In the genomic region with DNA sequence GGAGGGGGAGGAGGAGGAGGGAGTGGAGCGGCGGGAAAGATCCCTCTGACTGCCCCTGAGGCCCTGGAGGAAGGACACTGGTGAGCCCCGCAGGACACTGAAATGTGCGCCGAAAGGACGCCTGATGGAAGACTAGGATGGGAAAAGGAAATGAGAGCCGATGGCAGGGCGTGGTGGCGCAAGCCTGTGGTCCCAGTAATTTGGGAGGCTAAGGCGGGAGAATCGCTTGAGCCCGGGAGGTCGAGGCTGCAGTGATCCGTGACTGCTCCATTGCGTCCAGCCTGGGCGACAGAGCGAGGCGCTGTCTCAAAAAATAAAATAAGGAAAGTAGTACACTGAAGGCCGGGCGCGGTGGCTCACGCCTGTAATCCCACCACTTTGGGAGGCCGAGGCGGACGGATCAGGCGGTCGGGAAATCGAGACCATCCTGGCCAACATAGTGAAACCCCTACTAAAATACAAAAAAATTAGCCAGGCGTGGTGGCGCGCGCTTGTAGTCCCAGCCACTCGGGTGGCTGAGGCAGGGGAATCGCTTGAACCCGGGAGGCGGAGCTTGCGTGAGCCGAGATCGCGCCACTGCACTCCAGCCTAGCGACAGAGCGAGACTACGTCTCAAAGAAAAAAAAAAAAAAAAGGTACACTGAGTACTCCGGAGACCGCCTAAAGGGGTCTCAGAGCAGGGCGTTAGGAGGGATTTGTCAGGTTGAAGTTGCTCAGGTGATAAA, we compare ENCODE assay signal across 2 cellular contexts.
TF ChIP-seq lines count a peak whose summit lies in the region.

No MANE protein-coding gene starts in this region.

TF ChIP-seq in K562, 482 proteins besides CTCF, POLR2A, EP300 and RAD21 (continued from another document and continues in another):
- TF ChIP-seq, protein P1, sequence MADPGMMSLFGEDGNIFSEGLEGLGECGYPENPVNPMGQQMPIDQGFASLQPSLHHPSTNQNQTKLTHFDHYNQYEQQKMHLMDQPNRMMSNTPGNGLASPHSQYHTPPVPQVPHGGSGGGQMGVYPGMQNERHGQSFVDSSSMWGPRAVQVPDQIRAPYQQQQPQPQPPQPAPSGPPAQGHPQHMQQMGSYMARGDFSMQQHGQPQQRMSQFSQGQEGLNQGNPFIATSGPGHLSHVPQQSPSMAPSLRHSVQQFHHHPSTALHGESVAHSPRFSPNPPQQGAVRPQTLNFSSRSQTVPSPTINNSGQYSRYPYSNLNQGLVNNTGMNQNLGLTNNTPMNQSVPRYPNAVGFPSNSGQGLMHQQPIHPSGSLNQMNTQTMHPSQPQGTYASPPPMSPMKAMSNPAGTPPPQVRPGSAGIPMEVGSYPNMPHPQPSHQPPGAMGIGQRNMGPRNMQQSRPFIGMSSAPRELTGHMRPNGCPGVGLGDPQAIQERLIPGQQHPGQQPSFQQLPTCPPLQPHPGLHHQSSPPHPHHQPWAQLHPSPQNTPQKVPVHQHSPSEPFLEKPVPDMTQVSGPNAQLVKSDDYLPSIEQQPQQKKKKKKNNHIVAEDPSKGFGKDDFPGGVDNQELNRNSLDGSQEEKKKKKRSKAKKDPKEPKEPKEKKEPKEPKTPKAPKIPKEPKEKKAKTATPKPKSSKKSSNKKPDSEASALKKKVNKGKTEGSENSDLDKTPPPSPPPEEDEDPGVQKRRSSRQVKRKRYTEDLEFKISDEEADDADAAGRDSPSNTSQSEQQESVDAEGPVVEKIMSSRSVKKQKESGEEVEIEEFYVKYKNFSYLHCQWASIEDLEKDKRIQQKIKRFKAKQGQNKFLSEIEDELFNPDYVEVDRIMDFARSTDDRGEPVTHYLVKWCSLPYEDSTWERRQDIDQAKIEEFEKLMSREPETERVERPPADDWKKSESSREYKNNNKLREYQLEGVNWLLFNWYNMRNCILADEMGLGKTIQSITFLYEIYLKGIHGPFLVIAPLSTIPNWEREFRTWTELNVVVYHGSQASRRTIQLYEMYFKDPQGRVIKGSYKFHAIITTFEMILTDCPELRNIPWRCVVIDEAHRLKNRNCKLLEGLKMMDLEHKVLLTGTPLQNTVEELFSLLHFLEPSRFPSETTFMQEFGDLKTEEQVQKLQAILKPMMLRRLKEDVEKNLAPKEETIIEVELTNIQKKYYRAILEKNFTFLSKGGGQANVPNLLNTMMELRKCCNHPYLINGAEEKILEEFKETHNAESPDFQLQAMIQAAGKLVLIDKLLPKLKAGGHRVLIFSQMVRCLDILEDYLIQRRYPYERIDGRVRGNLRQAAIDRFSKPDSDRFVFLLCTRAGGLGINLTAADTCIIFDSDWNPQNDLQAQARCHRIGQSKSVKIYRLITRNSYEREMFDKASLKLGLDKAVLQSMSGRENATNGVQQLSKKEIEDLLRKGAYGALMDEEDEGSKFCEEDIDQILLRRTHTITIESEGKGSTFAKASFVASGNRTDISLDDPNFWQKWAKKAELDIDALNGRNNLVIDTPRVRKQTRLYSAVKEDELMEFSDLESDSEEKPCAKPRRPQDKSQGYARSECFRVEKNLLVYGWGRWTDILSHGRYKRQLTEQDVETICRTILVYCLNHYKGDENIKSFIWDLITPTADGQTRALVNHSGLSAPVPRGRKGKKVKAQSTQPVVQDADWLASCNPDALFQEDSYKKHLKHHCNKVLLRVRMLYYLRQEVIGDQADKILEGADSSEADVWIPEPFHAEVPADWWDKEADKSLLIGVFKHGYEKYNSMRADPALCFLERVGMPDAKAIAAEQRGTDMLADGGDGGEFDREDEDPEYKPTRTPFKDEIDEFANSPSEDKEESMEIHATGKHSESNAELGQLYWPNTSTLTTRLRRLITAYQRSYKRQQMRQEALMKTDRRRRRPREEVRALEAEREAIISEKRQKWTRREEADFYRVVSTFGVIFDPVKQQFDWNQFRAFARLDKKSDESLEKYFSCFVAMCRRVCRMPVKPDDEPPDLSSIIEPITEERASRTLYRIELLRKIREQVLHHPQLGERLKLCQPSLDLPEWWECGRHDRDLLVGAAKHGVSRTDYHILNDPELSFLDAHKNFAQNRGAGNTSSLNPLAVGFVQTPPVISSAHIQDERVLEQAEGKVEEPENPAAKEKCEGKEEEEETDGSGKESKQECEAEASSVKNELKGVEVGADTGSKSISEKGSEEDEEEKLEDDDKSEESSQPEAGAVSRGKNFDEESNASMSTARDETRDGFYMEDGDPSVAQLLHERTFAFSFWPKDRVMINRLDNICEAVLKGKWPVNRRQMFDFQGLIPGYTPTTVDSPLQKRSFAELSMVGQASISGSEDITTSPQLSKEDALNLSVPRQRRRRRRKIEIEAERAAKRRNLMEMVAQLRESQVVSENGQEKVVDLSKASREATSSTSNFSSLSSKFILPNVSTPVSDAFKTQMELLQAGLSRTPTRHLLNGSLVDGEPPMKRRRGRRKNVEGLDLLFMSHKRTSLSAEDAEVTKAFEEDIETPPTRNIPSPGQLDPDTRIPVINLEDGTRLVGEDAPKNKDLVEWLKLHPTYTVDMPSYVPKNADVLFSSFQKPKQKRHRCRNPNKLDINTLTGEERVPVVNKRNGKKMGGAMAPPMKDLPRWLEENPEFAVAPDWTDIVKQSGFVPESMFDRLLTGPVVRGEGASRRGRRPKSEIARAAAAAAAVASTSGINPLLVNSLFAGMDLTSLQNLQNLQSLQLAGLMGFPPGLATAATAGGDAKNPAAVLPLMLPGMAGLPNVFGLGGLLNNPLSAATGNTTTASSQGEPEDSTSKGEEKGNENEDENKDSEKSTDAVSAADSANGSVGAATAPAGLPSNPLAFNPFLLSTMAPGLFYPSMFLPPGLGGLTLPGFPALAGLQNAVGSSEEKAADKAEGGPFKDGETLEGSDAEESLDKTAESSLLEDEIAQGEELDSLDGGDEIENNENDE (IDR thresholded peaks at IDR 0.05; ENCODE audit: low read depth, low read length) = no peak
- TF ChIP-seq, protein P2, sequence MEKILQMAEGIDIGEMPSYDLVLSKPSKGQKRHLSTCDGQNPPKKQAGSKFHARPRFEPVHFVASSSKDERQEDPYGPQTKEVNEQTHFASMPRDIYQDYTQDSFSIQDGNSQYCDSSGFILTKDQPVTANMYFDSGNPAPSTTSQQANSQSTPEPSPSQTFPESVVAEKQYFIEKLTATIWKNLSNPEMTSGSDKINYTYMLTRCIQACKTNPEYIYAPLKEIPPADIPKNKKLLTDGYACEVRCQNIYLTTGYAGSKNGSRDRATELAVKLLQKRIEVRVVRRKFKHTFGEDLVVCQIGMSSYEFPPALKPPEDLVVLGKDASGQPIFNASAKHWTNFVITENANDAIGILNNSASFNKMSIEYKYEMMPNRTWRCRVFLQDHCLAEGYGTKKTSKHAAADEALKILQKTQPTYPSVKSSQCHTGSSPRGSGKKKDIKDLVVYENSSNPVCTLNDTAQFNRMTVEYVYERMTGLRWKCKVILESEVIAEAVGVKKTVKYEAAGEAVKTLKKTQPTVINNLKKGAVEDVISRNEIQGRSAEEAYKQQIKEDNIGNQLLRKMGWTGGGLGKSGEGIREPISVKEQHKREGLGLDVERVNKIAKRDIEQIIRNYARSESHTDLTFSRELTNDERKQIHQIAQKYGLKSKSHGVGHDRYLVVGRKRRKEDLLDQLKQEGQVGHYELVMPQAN (IDR thresholded peaks at IDR 0.05; ENCODE audit: borderline replicate concordance) = no peak
- TF ChIP-seq, protein P3, sequence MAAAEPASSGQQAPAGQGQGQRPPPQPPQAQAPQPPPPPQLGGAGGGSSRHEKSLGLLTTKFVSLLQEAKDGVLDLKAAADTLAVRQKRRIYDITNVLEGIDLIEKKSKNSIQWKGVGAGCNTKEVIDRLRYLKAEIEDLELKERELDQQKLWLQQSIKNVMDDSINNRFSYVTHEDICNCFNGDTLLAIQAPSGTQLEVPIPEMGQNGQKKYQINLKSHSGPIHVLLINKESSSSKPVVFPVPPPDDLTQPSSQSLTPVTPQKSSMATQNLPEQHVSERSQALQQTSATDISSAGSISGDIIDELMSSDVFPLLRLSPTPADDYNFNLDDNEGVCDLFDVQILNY (CRISPR knock-in tag; IDR thresholded peaks at IDR 0.05) = no peak

TF ChIP-seq in HepG2, 621 proteins besides CTCF, POLR2A, EP300 and RAD21 (continued from another document):
- TF ChIP-seq ZNF598 (CRISPR knock-in tag; IDR thresholded peaks at IDR 0.05; ENCODE audit: borderline replicate concordance) (no peak), GTF2F1 (IDR thresholded peaks at IDR 0.05; ENCODE audit: low read length) (no peak), JARID2 (CRISPR knock-in tag; IDR thresholded peaks at IDR 0.05; ENCODE audit: insufficient replicate concordance) (no peak), ZNF709 (CRISPR knock-in tag; IDR thresholded peaks at IDR 0.05) (0 out of 2 replicates have a peak, but pooled peaks have one; percentile 8), ETV6 (CRISPR knock-in tag; conservative IDR thresholded peaks at IDR 0.05) (no peak), NCOA1 (CRISPR knock-in tag; IDR thresholded peaks at IDR 0.05) (no peak), ZNF282 (IDR thresholded peaks at IDR 0.05; ENCODE audit: partially characterized antibody) (no peak), ZFP36 (IDR thresholded peaks at IDR 0.05; ENCODE audit: borderline replicate concordance, low read depth, low read length, partially characterized antibody) (no peak)
- TF ChIP-seq, protein P4, sequence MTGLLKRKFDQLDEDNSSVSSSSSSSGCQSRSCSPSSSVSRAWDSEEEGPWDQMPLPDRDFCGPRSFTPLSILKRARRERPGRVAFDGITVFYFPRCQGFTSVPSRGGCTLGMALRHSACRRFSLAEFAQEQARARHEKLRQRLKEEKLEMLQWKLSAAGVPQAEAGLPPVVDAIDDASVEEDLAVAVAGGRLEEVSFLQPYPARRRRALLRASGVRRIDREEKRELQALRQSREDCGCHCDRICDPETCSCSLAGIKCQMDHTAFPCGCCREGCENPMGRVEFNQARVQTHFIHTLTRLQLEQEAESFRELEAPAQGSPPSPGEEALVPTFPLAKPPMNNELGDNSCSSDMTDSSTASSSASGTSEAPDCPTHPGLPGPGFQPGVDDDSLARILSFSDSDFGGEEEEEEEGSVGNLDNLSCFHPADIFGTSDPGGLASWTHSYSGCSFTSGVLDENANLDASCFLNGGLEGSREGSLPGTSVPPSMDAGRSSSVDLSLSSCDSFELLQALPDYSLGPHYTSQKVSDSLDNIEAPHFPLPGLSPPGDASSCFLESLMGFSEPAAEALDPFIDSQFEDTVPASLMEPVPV (CRISPR knock-in tag; IDR thresholded peaks at IDR 0.05) = no peak
- TF ChIP-seq, protein P5, sequence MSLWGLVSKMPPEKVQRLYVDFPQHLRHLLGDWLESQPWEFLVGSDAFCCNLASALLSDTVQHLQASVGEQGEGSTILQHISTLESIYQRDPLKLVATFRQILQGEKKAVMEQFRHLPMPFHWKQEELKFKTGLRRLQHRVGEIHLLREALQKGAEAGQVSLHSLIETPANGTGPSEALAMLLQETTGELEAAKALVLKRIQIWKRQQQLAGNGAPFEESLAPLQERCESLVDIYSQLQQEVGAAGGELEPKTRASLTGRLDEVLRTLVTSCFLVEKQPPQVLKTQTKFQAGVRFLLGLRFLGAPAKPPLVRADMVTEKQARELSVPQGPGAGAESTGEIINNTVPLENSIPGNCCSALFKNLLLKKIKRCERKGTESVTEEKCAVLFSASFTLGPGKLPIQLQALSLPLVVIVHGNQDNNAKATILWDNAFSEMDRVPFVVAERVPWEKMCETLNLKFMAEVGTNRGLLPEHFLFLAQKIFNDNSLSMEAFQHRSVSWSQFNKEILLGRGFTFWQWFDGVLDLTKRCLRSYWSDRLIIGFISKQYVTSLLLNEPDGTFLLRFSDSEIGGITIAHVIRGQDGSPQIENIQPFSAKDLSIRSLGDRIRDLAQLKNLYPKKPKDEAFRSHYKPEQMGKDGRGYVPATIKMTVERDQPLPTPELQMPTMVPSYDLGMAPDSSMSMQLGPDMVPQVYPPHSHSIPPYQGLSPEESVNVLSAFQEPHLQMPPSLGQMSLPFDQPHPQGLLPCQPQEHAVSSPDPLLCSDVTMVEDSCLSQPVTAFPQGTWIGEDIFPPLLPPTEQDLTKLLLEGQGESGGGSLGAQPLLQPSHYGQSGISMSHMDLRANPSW (CRISPR knock-in tag; IDR thresholded peaks at IDR 0.05; ENCODE audit: borderline replicate concordance) = no peak
- TF ChIP-seq, protein P6, sequence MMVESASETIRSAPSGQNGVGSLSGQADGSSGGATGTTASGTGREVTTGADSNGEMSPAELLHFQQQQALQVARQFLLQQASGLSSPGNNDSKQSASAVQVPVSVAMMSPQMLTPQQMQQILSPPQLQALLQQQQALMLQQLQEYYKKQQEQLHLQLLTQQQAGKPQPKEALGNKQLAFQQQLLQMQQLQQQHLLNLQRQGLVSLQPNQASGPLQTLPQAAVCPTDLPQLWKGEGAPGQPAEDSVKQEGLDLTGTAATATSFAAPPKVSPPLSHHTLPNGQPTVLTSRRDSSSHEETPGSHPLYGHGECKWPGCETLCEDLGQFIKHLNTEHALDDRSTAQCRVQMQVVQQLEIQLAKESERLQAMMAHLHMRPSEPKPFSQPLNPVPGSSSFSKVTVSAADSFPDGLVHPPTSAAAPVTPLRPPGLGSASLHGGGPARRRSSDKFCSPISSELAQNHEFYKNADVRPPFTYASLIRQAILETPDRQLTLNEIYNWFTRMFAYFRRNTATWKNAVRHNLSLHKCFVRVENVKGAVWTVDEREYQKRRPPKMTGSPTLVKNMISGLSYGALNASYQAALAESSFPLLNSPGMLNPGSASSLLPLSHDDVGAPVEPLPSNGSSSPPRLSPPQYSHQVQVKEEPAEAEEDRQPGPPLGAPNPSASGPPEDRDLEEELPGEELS (CRISPR knock-in tag; IDR thresholded peaks at IDR 0.05) = no peak
- TF ChIP-seq, protein P7, sequence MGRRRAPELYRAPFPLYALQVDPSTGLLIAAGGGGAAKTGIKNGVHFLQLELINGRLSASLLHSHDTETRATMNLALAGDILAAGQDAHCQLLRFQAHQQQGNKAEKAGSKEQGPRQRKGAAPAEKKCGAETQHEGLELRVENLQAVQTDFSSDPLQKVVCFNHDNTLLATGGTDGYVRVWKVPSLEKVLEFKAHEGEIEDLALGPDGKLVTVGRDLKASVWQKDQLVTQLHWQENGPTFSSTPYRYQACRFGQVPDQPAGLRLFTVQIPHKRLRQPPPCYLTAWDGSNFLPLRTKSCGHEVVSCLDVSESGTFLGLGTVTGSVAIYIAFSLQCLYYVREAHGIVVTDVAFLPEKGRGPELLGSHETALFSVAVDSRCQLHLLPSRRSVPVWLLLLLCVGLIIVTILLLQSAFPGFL (CRISPR knock-in tag; IDR thresholded peaks at IDR 0.05) = no peak
